Comparison of ENCODE assay signal across 15 cellular contexts in the genomic region with DNA sequence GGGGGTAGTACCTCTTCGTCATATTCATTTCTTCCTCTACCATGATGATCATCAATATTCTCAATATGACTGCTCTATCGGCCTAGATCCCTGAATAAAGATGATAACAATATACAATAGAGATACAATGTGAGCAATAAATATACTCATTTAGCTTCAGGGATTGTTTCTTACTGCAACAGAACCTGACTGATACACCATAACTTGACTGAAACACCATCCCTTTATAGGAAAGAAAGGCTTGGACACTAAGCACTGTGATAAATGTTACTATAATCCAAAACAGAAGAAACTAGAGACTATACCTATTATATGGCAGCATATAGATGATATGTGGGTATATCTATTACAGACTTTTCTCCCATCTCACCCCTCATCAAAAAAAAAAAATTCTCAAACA. TPM values are rescaled to one million over a fixed set of nuclear protein-coding genes. Genes with fewer than 3 reads are reported as not detected.
"Had no signal": no experiment of that assay in that cellular context is flagged by ENCODE, and none has a peak within 500 bp of the region (broad histone marks: within the 10 kb centered on the region; RNA-seq: fewer than 3 reads in every experiment).

No MANE protein-coding gene starts in this region.

- ATAC-seq: foreskin keratinocyte; lower lobe of right lung; naive thymus-derived CD4-positive, alpha-beta T cell; sciatic nerve; stimulated activated naive CD8-positive, alpha-beta T cell treated with anti-CD3 and anti-CD28 coated beads, Interleukin-15, Interleukin-2, amounts not matched to agents 100 U/mL and 50 U/mL, for 24 hours had no signal

- DNase-seq: activated CD4-positive, alpha-beta T cell treated with anti-CD3 and anti-CD28 coated beads, Interleukin-2, amount 50 U/mL, for 1 hour; activated effector memory CD4-positive, alpha-beta T cell treated with anti-CD3 and anti-CD28 coated beads, Interleukin-2, amount 50 U/mL, for 16 hours; esophagus squamous epithelium; foreskin keratinocyte; lower lobe of right lung; naive thymus-derived CD4-positive, alpha-beta T cell; stimulated activated CD4-positive, alpha-beta T cell treated with anti-CD3 and anti-CD28 coated beads, Interleukin-4, amount 100 ng/mL, for 1 hour; stimulated activated CD8-positive, alpha-beta memory T cell treated with anti-CD3 and anti-CD28 coated beads, Interleukin-4, amount 100 ng/mL, for 48 hours; stimulated activated naive CD8-positive, alpha-beta T cell treated with anti-CD3 and anti-CD28 coated beads, Interleukin-15, Interleukin-2, amounts not matched to agents 100 U/mL and 50 U/mL, for 24 hours; testis had no signal

- H3K4me1 ChIP-seq: breast epithelium had no signal

- H3K9me3 ChIP-seq: breast epithelium, esophagus squamous epithelium, lower lobe of right lung, neutrophil, testis had no signal

- H3K4me1 Mint-ChIP-seq: naive thymus-derived CD4-positive, alpha-beta T cell had no signal

- H3K27ac Mint-ChIP-seq: activated naive CD8-positive, alpha-beta T cell; naive thymus-derived CD4-positive, alpha-beta T cell had no signal

- H3K36me3 ChIP-seq: breast epithelium, esophagus squamous epithelium, lower lobe of right lung, neutrophil had no signal

- H3K36me3 Mint-ChIP-seq: activated naive CD8-positive, alpha-beta T cell; naive thymus-derived CD4-positive, alpha-beta T cell had no signal

- H3K27ac ChIP-seq: neutrophil had no signal

- H3K4me3 Mint-ChIP-seq: activated naive CD8-positive, alpha-beta T cell; naive thymus-derived CD4-positive, alpha-beta T cell had no signal

- H3K27me3 ChIP-seq: breast epithelium, esophagus squamous epithelium, foreskin keratinocyte, testis had no signal

RNA-seq across cellular contexts. Expression of a gene that starts 1.2 kb away (rescaled TPM):
- total RNA-seq: naive thymus-derived CD4-positive, alpha-beta T cell; T-helper 2 cell treated with Interferon-gamma antibody and Interleukin-4, amounts not matched to agents 100 ng/mL and 5 ng/mL, for 36 hours had no signal
